Comparison of ENCODE assay signal across 24 cellular contexts in the genomic region with DNA sequence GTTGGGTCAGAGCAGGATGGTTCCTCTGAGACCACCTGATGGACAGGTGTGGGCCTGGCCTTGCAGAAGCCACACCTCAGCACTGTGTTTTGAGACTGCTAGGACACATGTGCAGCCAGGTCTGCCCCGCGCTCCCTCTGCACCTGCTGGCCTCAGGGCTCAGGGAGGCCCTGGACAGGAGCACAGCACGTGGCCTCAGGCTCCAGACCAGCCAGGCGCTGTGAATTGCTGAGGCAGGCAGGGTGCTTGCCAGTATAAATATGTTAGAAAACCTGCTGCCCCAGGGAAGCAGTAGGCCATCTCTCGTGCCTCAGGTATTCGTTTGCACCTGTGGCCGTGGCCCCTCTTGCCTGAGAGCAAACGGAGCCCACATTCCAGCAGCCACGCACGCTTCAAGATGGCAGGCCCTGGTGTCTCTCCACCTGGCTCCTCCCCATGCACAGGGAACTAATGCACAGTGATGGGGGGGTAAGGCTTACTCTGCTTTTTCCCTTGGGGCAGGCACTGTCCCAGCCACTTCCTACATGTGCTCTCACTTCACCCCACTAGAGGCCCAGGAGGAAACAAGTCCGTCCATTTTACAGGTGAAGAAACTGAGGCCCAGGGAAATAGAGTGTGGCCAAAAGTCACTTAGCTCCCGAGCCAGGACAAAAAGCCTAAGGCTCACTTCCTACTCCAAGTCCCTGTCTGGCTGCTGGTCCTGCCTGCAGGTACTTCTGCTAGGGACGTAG. TPM values are rescaled to one million over a fixed set of nuclear protein-coding genes. Genes with fewer than 3 reads are reported as not detected.
DNase-seq lines count a peak whose midpoint lies in the region; ATAC-seq and TF ChIP-seq lines count a peak whose summit lies in the region.
"Had no signal": no experiment of that assay in that cellular context is flagged by ENCODE, and none has a peak within 500 bp of the region (broad histone marks: within the 10 kb centered on the region; RNA-seq: fewer than 3 reads in every experiment).

No MANE protein-coding gene starts in this region.

- no peaks in the 10 kb centered on the region for H3K9me3 ChIP-seq in right lobe of liver
- H3K9me3 ChIP-seq in sigmoid colon, result no peaks in the 10 kb centered on the region
- no peaks in the 10 kb centered on the region for H3K9me3 ChIP-seq in esophagus squamous epithelium
- H3K9me3 ChIP-seq: psoas muscle, tibial nerve had no signal

- H3K4me1 Mint-ChIP-seq in chondrocyte (ENCODE audit: low read depth), result peaks cover 19% of the 10 kb centered on the region
- H3K4me1 Mint-ChIP-seq in stimulated activated naive B cell treated with anti-CD40 and anti-IgM and Interleukin-4, amounts not matched to agents 10 μg/mL and 1 μg/mL and 100 μg/mL, for 72 hours, result peaks cover 25 to 32% of the 10 kb centered on the region in 2 donors

- peaks cover 0 to 53% (median 23%) of the 10 kb centered on the region in 4 donors for H3K4me1 ChIP-seq in right lobe of liver
- peaks cover 0 to 28% (median 23%) of the 10 kb centered on the region in 4 donors for H3K4me1 ChIP-seq in sigmoid colon
- peaks cover 18 to 44% (median 19%) of the 10 kb centered on the region in 3 donors for H3K4me1 ChIP-seq in esophagus squamous epithelium

- TF ChIP-seq POLR2A in right lobe of liver (IDR thresholded peaks at IDR 0.05) (no peak), sigmoid colon (IDR thresholded peaks at IDR 0.05) (no peak), esophagus squamous epithelium (IDR thresholded peaks at IDR 0.05) (no peak)

- no peak overlapping the region for H3K4me3 ChIP-seq in right lobe of liver
- no peak overlapping the region for H3K4me3 ChIP-seq in sigmoid colon
- H3K4me3 ChIP-seq in esophagus squamous epithelium, result no peak overlapping the region
- H3K4me3 ChIP-seq: psoas muscle, smooth muscle cell, tibial nerve had no signal

- no peak overlapping the region for H3K4me3 Mint-ChIP-seq in chondrocyte (ENCODE audit: unreplicated experiment)
- no peak overlapping the region for H3K4me3 Mint-ChIP-seq in stimulated activated naive B cell treated with anti-CD40 and anti-IgM and Interleukin-4, amounts not matched to agents 10 μg/mL and 1 μg/mL and 100 μg/mL, for 72 hours
- H3K4me3 Mint-ChIP-seq: activated naive CD4-positive, alpha-beta T cell treated with anti-CD3 and anti-CD28 coated beads, Interleukin-2, amount 50 U/mL, for 24 hours; activated T-cell treated with anti-CD3 and anti-CD28 coated beads, Interleukin-2, amount 50 U/mL, for 72 hours; nephron; stimulated activated naive CD8-positive, alpha-beta T cell treated with anti-CD3 and anti-CD28 coated beads, Interleukin-15, amount 100 ng/mL, for 72 hours had no signal

- no peaks in the 10 kb centered on the region for H3K9me3 Mint-ChIP-seq in chondrocyte (ENCODE audit: low read depth)
- H3K9me3 Mint-ChIP-seq in stimulated activated naive B cell treated with anti-CD40 and anti-IgM and Interleukin-4, amounts not matched to agents 10 μg/mL and 1 μg/mL and 100 μg/mL, for 72 hours, result no peaks in the 10 kb centered on the region
- H3K9me3 Mint-ChIP-seq: activated naive CD4-positive, alpha-beta T cell treated with anti-CD3 and anti-CD28 coated beads, Interleukin-2, amount 50 U/mL, for 24 hours; activated T-cell treated with anti-CD3 and anti-CD28 coated beads, Interleukin-2, amount 50 U/mL, for 72 hours; nephron; stimulated activated naive CD8-positive, alpha-beta T cell treated with anti-CD3 and anti-CD28 coated beads, Interleukin-15, amount 100 ng/mL, for 72 hours had no signal

- H3K27ac ChIP-seq in right lobe of liver (peak overlapping the region in 1 of 3 donors; percentile 51), sigmoid colon (peak overlapping the region in 1 of 4 donors; percentile 55), esophagus squamous epithelium (no peak overlapping the region)

- intact Hi-C loops in right lobe of liver (cut with DNase I), result loop anchor here in 1 of 2 donors (10.0 kb wide), 1 partner anchor 422 kb away; the partner anchor contains the start of gene GATA2
- intact Hi-C loops in sigmoid colon (cut with DNase I), result no loop called here
- intact Hi-C loops in esophagus squamous epithelium (cut with DNase I), result no loop called here

- peak overlapping the region; percentile 17 for H3K27ac Mint-ChIP-seq in chondrocyte (ENCODE audit: unreplicated experiment)
- peak overlapping the region; percentile 47 for H3K27ac Mint-ChIP-seq in stimulated activated naive B cell treated with anti-CD40 and anti-IgM and Interleukin-4, amounts not matched to agents 10 μg/mL and 1 μg/mL and 100 μg/mL, for 72 hours
- H3K27ac Mint-ChIP-seq: activated naive CD4-positive, alpha-beta T cell treated with anti-CD3 and anti-CD28 coated beads, Interleukin-2, amount 50 U/mL, for 24 hours; activated T-cell treated with anti-CD3 and anti-CD28 coated beads, Interleukin-2, amount 50 U/mL, for 72 hours; nephron had no signal

- no peaks in the 10 kb centered on the region for H3K27me3 ChIP-seq in right lobe of liver
- H3K27me3 ChIP-seq in sigmoid colon, result peaks cover 0 to 4% (median 0%) of the 10 kb centered on the region in 3 donors
- no peaks in the 10 kb centered on the region for H3K27me3 ChIP-seq in esophagus squamous epithelium
- H3K27me3 ChIP-seq: tibial nerve had no signal

- peak; percentile 25 for DNase-seq in activated CD4-positive, CD25-positive, alpha-beta regulatory T cell treated with anti-CD3 and anti-CD28 coated beads, Interleukin-2, amount 50 U/mL, for 72 hours
- DNase-seq in activated CD4-positive, CD25-positive, alpha-beta regulatory T cell (lab: John Stamatoyannopoulos, UW), result no peak
- DNase-seq in chondrocyte (ENCODE audit: low spot score) (no peak), right lobe of liver (peak; percentile 68 to 92 (median 92)), sigmoid colon (no peak), esophagus squamous epithelium (lab: John Stamatoyannopoulos, UW) (no peak)
- DNase-seq in stimulated activated naive B cell treated with anti-CD40 and anti-IgM and Interleukin-4, amounts not matched to agents 10 μg/mL and 1 μg/mL and 100 μg/mL, for 72 hours, result no peak
- DNase-seq: activated T-cell treated with anti-CD3 and anti-CD28 coated beads, Interleukin-2, amount 50 U/mL, for 72 hours; DMS53; effector memory CD4-positive, alpha-beta T cell; GF-D8; KG1; left cardiac atrium; NCI-H187; NCI-H2227 treated with DMSO at 0.1 percent for 48 hours; NCI-H82; psoas muscle; stimulated activated CD4-positive, alpha-beta T cell treated with anti-CD3 and anti-CD28 coated beads, Interleukin-2, amount 100 ng/mL, for 48 hours; stimulated activated naive CD8-positive, alpha-beta T cell treated with anti-CD3 and anti-CD28 coated beads, Interleukin-15, amount 100 ng/mL, for 72 hours had no signal

- H3K27me3 Mint-ChIP-seq in chondrocyte (ENCODE audit: low read depth), result no peaks in the 10 kb centered on the region
- H3K27me3 Mint-ChIP-seq in stimulated activated naive B cell treated with anti-CD40 and anti-IgM and Interleukin-4, amounts not matched to agents 10 μg/mL and 1 μg/mL and 100 μg/mL, for 72 hours, result no peaks in the 10 kb centered on the region
- H3K27me3 Mint-ChIP-seq: activated naive CD4-positive, alpha-beta T cell treated with anti-CD3 and anti-CD28 coated beads, Interleukin-2, amount 50 U/mL, for 24 hours; stimulated activated naive CD8-positive, alpha-beta T cell treated with anti-CD3 and anti-CD28 coated beads, Interleukin-15, amount 100 ng/mL, for 72 hours had no signal

- TF ChIP-seq CTCF in chondrocyte (IDR thresholded peaks at IDR 0.05) (no peak), right lobe of liver (IDR thresholded peaks at IDR 0.05) (no peak), sigmoid colon (IDR thresholded peaks at IDR 0.05) (no peak), esophagus squamous epithelium (IDR thresholded peaks at IDR 0.05) (no peak)

- peaks cover 27% of the 10 kb centered on the region for H3K36me3 Mint-ChIP-seq in chondrocyte (ENCODE audit: low read depth)
- peaks cover 26 to 35% of the 10 kb centered on the region in 2 donors for H3K36me3 Mint-ChIP-seq in stimulated activated naive B cell treated with anti-CD40 and anti-IgM and Interleukin-4, amounts not matched to agents 10 μg/mL and 1 μg/mL and 100 μg/mL, for 72 hours

- H3K36me3 ChIP-seq in right lobe of liver (peaks cover 11 to 46% (median 30%) of the 10 kb centered on the region in 4 donors), sigmoid colon (peaks cover 27 to 55% (median 45%) of the 10 kb centered on the region in 4 donors), esophagus squamous epithelium (peaks cover 25 to 61% (median 36%) of the 10 kb centered on the region in 3 donors)

- TF ChIP-seq EP300 in sigmoid colon (IDR thresholded peaks at IDR 0.05), result no peak

- ATAC-seq in right lobe of liver (peak; percentile 27 to 75 (median 64)), HG03025 (IDR thresholded peaks at IDR 0.05; ENCODE audit: low FRiP score, unreplicated experiment) (no peak)
- ATAC-seq in stimulated activated naive B cell treated with anti-CD40 and anti-IgM and Interleukin-4, amounts not matched to agents 10 μg/mL and 1 μg/mL and 100 μg/mL, for 72 hours (replicated peaks), result no peak
- ATAC-seq: activated T-cell treated with anti-CD3 and anti-CD28 coated beads, Interleukin-2, amount 50 U/mL, for 72 hours; left cardiac atrium; psoas muscle; stimulated activated naive CD8-positive, alpha-beta T cell treated with anti-CD3 and anti-CD28 coated beads, Interleukin-15, amount 100 ng/mL, for 72 hours had no signal

- 80% methylated on average over 2 of the region's 13 CpGs for WGBS in right lobe of liver (ENCODE audit: insufficient coverage, low coverage, low lambda C conversion rate, missing lambda C conversion rate)
- whole genome bisulfite sequencing in sigmoid colon, 2 donors, result 89 to 94% methylated on average over 13 of the region's 13 CpGs
- WGBS in esophagus squamous epithelium, 2 donors, result 80 to 82% methylated on average over 6 to 8 of the region's 13 CpGs

RNA-seq across cellular contexts. Expression of gene SEC61A1, which starts 20.4 kb away (rescaled TPM):
- total RNA-seq in chondrocyte (353 to 419 TPM (median 388 TPM) in 3 replicates), right lobe of liver (100 to 1,000 TPM; 120 to 187 (median 151) TPM), sigmoid colon (10 to 100 TPM; 52.3 to 82.5 (median 63.0) TPM), esophagus squamous epithelium (100 to 1,000 TPM in 3 of 4 donors, 10 to 100 TPM in 1; 99.9 to 183 (median 124) TPM)
- 100 to 1,000 TPM in 1 of 3 donors, 10 to 100 TPM in 2; 17.4 to 152 (median 20.1) TPM for polyA plus RNA-seq in sigmoid colon

RNA-seq across cellular contexts. Expression of gene RUVBL1, which starts 51.0 kb away (rescaled TPM):
- 18.8 to 32.1 TPM (median 19.5 TPM) in 3 replicates for total RNA-seq in chondrocyte
- total RNA-seq in right lobe of liver, result 10 to 100 TPM in 5 of 6 experiments, 1 to 10 TPM in 1; 8.6 to 20.3 (median 12.9) TPM
- 10 to 100 TPM; 16.3 to 20.9 (median 17.1) TPM for total RNA-seq in sigmoid colon
- 10 to 100 TPM; 12.0 to 40.6 (median 12.7) TPM for polyA plus RNA-seq in sigmoid colon
- 10 to 100 TPM; 17.6 to 50.4 (median 34.3) TPM for total RNA-seq in esophagus squamous epithelium

Comparison
In these comparisons a context has a peak if more than half of its experiments do, and no peak if none do; other contexts are left out.
1. DNase-seq: peak in activated CD4-positive, CD25-positive, alpha-beta regulatory T cell treated with anti-CD3 and anti-CD28 coated beads, Interleukin-2, amount 50 U/mL, for 72 hours (single experiment) and right lobe of liver (3 of 3); none in activated CD4-positive, CD25-positive, alpha-beta regulatory T cell (0 of 4), chondrocyte (single experiment), stimulated activated naive B cell treated with anti-CD40 and anti-IgM and Interleukin-4, amounts not matched to agents 10 μg/mL and 1 μg/mL and 100 μg/mL, for 72 hours (single experiment), sigmoid colon (single experiment) and esophagus squamous epithelium (single experiment).
2. ATAC-seq: peak in right lobe of liver (4 of 4); none in stimulated activated naive B cell treated with anti-CD40 and anti-IgM and Interleukin-4, amounts not matched to agents 10 μg/mL and 1 μg/mL and 100 μg/mL, for 72 hours (0 of 2) and HG03025 (single experiment).